9 cellular contexts compared by ENCODE assay signal in the genomic region with DNA sequence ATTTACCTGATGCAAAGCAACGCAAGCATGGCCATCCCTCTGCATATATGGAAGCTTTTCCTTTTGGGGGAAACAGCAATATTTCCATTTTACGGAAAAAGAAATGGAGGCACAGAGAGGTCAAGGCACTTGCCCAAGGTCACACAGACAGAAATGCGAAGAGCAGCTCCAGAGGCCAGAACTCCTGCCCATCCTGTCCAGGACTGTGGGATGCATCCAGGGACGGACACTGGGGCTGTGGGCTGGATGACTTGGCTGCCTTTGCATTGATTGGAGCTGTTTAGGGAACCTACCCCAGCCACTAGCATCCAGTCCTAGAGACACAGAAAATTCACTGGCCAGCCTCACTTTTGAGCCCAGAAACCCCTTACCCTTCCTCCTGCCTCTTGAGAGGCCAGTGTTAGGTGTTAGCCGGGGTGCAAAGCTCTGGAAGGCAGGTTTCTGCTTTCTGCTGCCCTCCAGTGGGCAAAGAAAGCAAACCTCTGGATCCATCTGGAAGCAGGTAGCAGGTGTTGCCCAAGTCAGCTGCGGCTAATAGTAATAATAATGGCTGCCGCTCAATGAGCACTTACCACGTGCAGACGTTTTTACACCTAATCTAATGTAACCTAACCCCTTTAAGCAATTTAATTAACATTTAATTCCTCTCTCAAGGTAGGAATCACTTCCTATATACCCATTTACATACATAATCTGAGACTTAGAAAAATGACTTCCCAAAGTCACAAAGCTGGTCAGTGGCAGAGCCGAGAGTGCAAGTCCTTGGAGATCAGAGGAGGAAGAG. TPM values are rescaled to one million over a fixed set of nuclear protein-coding genes. Genes with fewer than 3 reads are reported as not detected.
A peak's percentile ranks its signal among the peaks of the same experiment; 100 is the strongest.
DNase-seq lines count a peak whose midpoint lies in the region; ATAC-seq and TF ChIP-seq lines count a peak whose summit lies in the region.
"Had no signal": no experiment of that assay in that cellular context is flagged by ENCODE, and none has a peak within 500 bp of the region (broad histone marks: within the 10 kb centered on the region; RNA-seq: fewer than 3 reads in every experiment).

No MANE protein-coding gene starts in this region.

- intact Hi-C loops in Caco-2 (cut with micrococcal nuclease; ENCODE audit: unreplicated experiment): loop anchor here (1.0 kb wide), 1 partner anchor 73 kb away; no protein-coding TSS in a partner anchor

- H3K4me1 Mint-ChIP-seq in Caco-2 (ENCODE audit: low read depth, unreplicated experiment) (peaks cover 28% of the 10 kb centered on the region), progenitor cell of endocrine pancreas (ENCODE audit: low read depth) (peaks cover under 1% of the 10 kb centered on the region)

- POLR2A ChIA-PET in Caco-2 (lab: Charles Lee): interaction anchor here (0.5 to 1.2 kb wide), 3 partner anchors 49 to 202 kb away, joined by 3 to 6 read pairs (median 3); partner anchors contain the start of gene YWHAB

- TF ChIP-seq CTCF in Caco-2 (IDR thresholded peaks at IDR 0.05; ENCODE audit: insufficient read depth in 1 of 2, low read depth in 1 of 2, low read length in 1 of 2, severe bottlenecking in 1 of 2, unreplicated experiment in 1 of 2) (peak; percentile 95 to 98), fibroblast of lung (conservative IDR thresholded peaks at IDR 0.05 in 1 of 2, IDR thresholded peaks at IDR 0.05 in 1 of 2; ENCODE audit: low read depth in 1 of 2, low read length in 2 of 2) (peak; percentile 42 to 46), progenitor cell of endocrine pancreas (IDR thresholded peaks at IDR 0.05; ENCODE audit: unreplicated experiment) (peak; percentile 76)

- H3K9me3 Mint-ChIP-seq in Caco-2 (ENCODE audit: unreplicated experiment) (no peaks in the 10 kb centered on the region), progenitor cell of endocrine pancreas (ENCODE audit: low read depth) (no peaks in the 10 kb centered on the region)

- no peak overlapping the region for H3K4me2 ChIP-seq in fibroblast of lung (ENCODE audit: extremely low read depth, insufficient read depth, low read length)

- in situ Hi-C loops in HAP-1 (cut with MboI; ENCODE audit: low sequenced_read_pairs): no loop called here

- ATAC-seq in GM21825 (IDR thresholded peaks at IDR 0.05; ENCODE audit: unreplicated experiment): no peak

- H3K27ac ChIP-seq in fibroblast of lung (ENCODE audit: insufficient read depth, low read length): no peak overlapping the region

- H3K27me3 ChIP-seq in Caco-2 (replicated peaks; ENCODE audit: control insufficient read depth, insufficient read depth, low read length) (no peaks in the 10 kb centered on the region), HAP-1 (ENCODE audit: low read depth) (no peaks in the 10 kb centered on the region), fibroblast of lung (ENCODE audit: control insufficient read depth, insufficient read depth, low read length) (no peaks in the 10 kb centered on the region)

- H3K4me3 Mint-ChIP-seq in Caco-2 (ENCODE audit: unreplicated experiment) (peak overlapping the region; percentile 13), progenitor cell of endocrine pancreas (ENCODE audit: low read depth) (no peak overlapping the region)

- CTCF ChIA-PET in Caco-2 (lab: Charles Lee): interaction anchor here (0.5 to 5.5 kb wide), 42 partner anchors 9 to 471 kb away, joined by 3 to 132 read pairs (median 5); partner anchors contain the start of genes ADA, KCNK15, TTPAL and YWHAB

- H3K9me3 ChIP-seq in Caco-2 (no peaks in the 10 kb centered on the region), HAP-1 (no peaks in the 10 kb centered on the region), fibroblast of lung (ENCODE audit: control insufficient read depth, insufficient read depth, low read depth, low read length) (no peaks in the 10 kb centered on the region)

- no peaks in the 10 kb centered on the region for H3K79me2 ChIP-seq in fibroblast of lung (ENCODE audit: control insufficient read depth, insufficient read depth, low read length)

- BruUV-seq in Caco-2 (replicated peaks; lab: Mats Ljungman, UMichigan): no TSS peak

- H3K27ac Mint-ChIP-seq in Caco-2 (ENCODE audit: unreplicated experiment) (peak overlapping the region; percentile 3), progenitor cell of endocrine pancreas (no peak overlapping the region)

- H3K4me3 ChIP-seq in Caco-2 (ENCODE audit: low read depth, low read length) (no peak overlapping the region), HAP-1 (no peak overlapping the region), fibroblast of lung (replicated peaks in 1 of 4; ENCODE audit: control extremely low read depth in 1 of 4, insufficient read depth in 1 of 4, low read depth in 3 of 4, low read length in 4 of 4) (no peak overlapping the region)

- H3K9ac ChIP-seq in fibroblast of lung (ENCODE audit: insufficient read depth, low read length): no peak overlapping the region

- peaks cover 6% of the 10 kb centered on the region for H3K36me3 Mint-ChIP-seq in Caco-2 (ENCODE audit: insufficient read depth, unreplicated experiment)
- no peaks in the 10 kb centered on the region for H3K36me3 Mint-ChIP-seq in progenitor cell of endocrine pancreas (ENCODE audit: insufficient read depth)

- H4K20me1 ChIP-seq in fibroblast of lung (ENCODE audit: control insufficient read depth, extremely low read depth, insufficient read depth, low read length): no peaks in the 10 kb centered on the region

- H3K27me3 Mint-ChIP-seq in Caco-2 (ENCODE audit: insufficient read depth, unreplicated experiment) (no peaks in the 10 kb centered on the region), progenitor cell of endocrine pancreas (peaks cover 9% of the 10 kb centered on the region)

- peaks cover 21% of the 10 kb centered on the region for H3K4me1 ChIP-seq in Caco-2
- no peaks in the 10 kb centered on the region; the same call in 1 of the 2 replicates for H3K4me1 ChIP-seq in HAP-1
- H3K4me1 ChIP-seq in fibroblast of lung (ENCODE audit: control insufficient read depth, extremely low read depth, insufficient read depth, low read length): no peaks in the 10 kb centered on the region

- DNase-seq in Caco-2 (peak; percentile 91 to 94), HAP-1 (ENCODE audit: low spot score in 2 of 2) (peak; percentile 61 to 76), NCI-H524 treated with DMSO at 0.1 percent for 48 hours (lab: John Stamatoyannopoulos, UW) (peak; percentile 22), fibroblast of lung (ENCODE audit: low read depth in 2 of 2) (no peak), progenitor cell of endocrine pancreas (ENCODE audit: low spot score, unreplicated experiment) (peak; percentile 54), HuH-7.5 (ENCODE audit: low spot score) (no peak)
- peak; percentile 24 to 28 for DNase-seq in activated CD8-positive, alpha-beta memory T cell treated with anti-CD3 and anti-CD28 coated beads for 4 hours (ENCODE audit: low read depth in 2 of 2)

- H2AFZ ChIP-seq in fibroblast of lung (ENCODE audit: low read length): no peak overlapping the region

- no peaks in the 10 kb centered on the region for H3K36me3 ChIP-seq in Caco-2 (ENCODE audit: control insufficient read depth, insufficient read depth, low read length)
- no peaks in the 10 kb centered on the region for H3K36me3 ChIP-seq in HAP-1 (replicated peaks)
- H3K36me3 ChIP-seq in fibroblast of lung (ENCODE audit: control insufficient read depth, insufficient read depth, low read length): no peaks in the 10 kb centered on the region

RNA-seq across cellular contexts. Expression of gene CCN5, which starts 31.7 kb away (rescaled TPM):
- total RNA-seq in Caco-2 (2022) (not detected in 2 replicates), fibroblast of lung (21.1 and 31.4 TPM in 2 replicates), progenitor cell of endocrine pancreas (not detected in 2 replicates)
- 1.6 and 122 TPM in 2 replicates for polyA plus RNA-seq in fibroblast of lung
- 2.8 and 173 TPM in 2 replicates for polyA plus RNA-seq in fibroblast of lung (2012)
- polyA minus RNA-seq in fibroblast of lung (ENCODE audit: low replicate concordance): 84.6 TPM in 1 of 2 replicates, not detected in the other
- total RNA-seq: pulmonary artery endothelial cell had no signal

RNA-seq across cellular contexts. Expression of gene ADA, which starts 32.0 kb away (rescaled TPM):
- total RNA-seq in Caco-2 (2022) (21.1 and 23.5 TPM in 2 replicates), fibroblast of lung (5.4 and 6.9 TPM in 2 replicates), progenitor cell of endocrine pancreas (10.7 and 11.4 TPM in 2 replicates)
- 3.8 and 21.9 TPM in 2 replicates for polyA plus RNA-seq in fibroblast of lung
- 3.6 and 19.5 TPM in 2 replicates for polyA plus RNA-seq in fibroblast of lung (2012)
- 2.9 and 6.2 TPM in 2 replicates for polyA minus RNA-seq in fibroblast of lung (ENCODE audit: low replicate concordance)

Comparison
In these comparisons a context has a peak if more than half of its experiments do, and no peak if none do; other contexts are left out.
1. DNase-seq: peak in Caco-2 (2 of 2), HAP-1 (2 of 2), NCI-H524 treated with DMSO at 0.1 percent for 48 hours (single experiment), activated CD8-positive, alpha-beta memory T cell treated with anti-CD3 and anti-CD28 coated beads for 4 hours (2 of 2) and progenitor cell of endocrine pancreas (single experiment); none in fibroblast of lung (0 of 2) and HuH-7.5 (single experiment).
2. CTCF ChIP-seq: peak in every context shown above with its lines; median percentile 96 in Caco-2; 76 in progenitor cell of endocrine pancreas; 44 in fibroblast of lung.
3. RNA of gene CCN5, which starts 31.7 kb away (total RNA-seq): 21.1 to 31.4 TPM in fibroblast of lung; not detected in progenitor cell of endocrine pancreas and not detected in Caco-2; every median in the first group is over 10 times any median in the second.